Comparison of ENCODE assay signal across 8 cellular contexts in the genomic region with DNA sequence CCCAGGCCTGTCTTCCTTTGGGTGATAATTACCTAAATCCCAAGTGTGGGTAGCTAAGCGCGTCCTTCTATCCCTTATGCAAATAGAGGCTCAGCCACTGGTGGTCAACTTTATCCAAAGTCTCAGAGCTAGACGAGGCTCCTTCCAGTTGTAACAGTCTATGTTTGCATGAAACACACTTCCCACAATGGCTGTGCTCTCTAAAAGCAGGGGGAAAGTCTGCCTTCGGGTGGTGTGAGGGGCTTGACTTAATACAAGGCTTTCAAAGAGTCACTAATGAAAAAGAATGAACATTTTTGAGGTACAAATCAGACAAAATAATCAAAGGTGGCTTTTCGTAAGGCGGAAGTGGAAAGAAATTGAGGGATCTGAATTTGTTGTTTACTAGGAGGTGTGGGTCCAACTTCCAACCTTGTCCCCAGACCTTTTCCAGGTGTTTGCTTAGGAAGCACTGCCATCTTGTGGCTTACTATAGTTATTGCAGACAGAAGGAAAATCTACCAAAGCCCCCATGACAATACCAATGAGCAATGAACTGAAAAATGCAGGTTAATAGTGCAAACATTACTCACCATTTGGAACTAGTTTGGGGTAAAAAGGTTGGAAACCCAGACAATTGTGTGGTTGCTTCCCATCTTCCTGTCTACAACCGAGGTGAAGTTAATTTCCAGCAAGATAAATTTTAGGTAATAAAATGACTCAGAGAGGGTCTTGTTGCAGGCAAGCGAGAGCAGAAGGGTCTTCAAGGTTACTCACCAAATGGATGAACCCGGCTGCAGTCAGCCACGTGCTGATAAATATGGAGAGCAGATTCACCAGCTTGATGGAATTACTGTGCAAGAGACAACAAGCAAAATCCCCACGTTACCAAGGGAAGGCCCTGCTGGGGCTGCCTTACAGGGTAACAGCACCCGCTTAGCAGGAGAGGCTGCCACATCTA.
DNase-seq lines count a peak whose midpoint lies in the region; ATAC-seq and TF ChIP-seq lines count a peak whose summit lies in the region.

No MANE protein-coding gene starts in this region.

- TF ChIP-seq POLR2A in vagina (IDR thresholded peaks at IDR 0.05): no peak

- no peaks in the 10 kb centered on the region for H3K9me3 ChIP-seq in vagina

- H3K4me3 ChIP-seq in vagina: no peak overlapping the region

- H3K4me1 ChIP-seq in vagina: peaks cover 18% of the 10 kb centered on the region

- no peaks in the 10 kb centered on the region for H3K36me3 ChIP-seq in vagina

- peak; percentile 62 to 82 (median 81) for TF ChIP-seq CTCF in vagina (IDR thresholded peaks at IDR 0.05)

- DNase-seq in NCI-H446 (lab: John Stamatoyannopoulos, UW): peak; percentile 9 to 46
- no peak for DNase-seq in NCI-H446 treated with DMSO at 0.1 percent for 48 hours (lab: John Stamatoyannopoulos, UW)
- DNase-seq in NCI-H69 (lab: John Stamatoyannopoulos, UW): peak; percentile 64
- DNase-seq in cerebellar cortex (ENCODE audit: low spot score): peak; percentile 51
- DNase-seq in left lobe of liver (ENCODE audit: low spot score): no peak
- peak in 1 of 2 donors; percentile 78 for DNase-seq in vagina (ENCODE audit: extremely low spot score in 2 of 2)
- DNase-seq in NCI-H1048 (lab: John Stamatoyannopoulos, UW): no peak

- intact Hi-C loops in vagina (cut with DNase I): no loop called here

- H3K27ac ChIP-seq in vagina: peak overlapping the region; percentile 0

- ATAC-seq in HG02588 (IDR thresholded peaks at IDR 0.05; ENCODE audit: unreplicated experiment) (peak; percentile 74), left lobe of liver (peak; percentile 95)

- no peaks in the 10 kb centered on the region for H3K27me3 ChIP-seq in vagina

Comparison
In these comparisons a context has a peak if more than half of its experiments do, and no peak if none do; other contexts are left out.
1. DNase-seq: peak in NCI-H446 (2 of 2), NCI-H69 (single experiment) and cerebellar cortex (single experiment); none in NCI-H446 treated with DMSO at 0.1 percent for 48 hours (single experiment), left lobe of liver (single experiment) and NCI-H1048 (single experiment).